1 cellular context compared by ENCODE assay signal in genomic region chr20:14991023-14991422, GRCh38.
TF ChIP-seq lines count a peak whose summit lies in the region.

No MANE protein-coding gene starts in this region.

TF ChIP-seq in HepG2, 621 proteins besides CTCF, POLR2A, EP300 and RAD21 (continued from another document and continues in another):
- TF ChIP-seq KLF11 (CRISPR knock-in tag; IDR thresholded peaks at IDR 0.05) (no peak), SOX5 (CRISPR knock-in tag; IDR thresholded peaks at IDR 0.05; ENCODE audit: borderline replicate concordance) (peak; percentile 86; the same call in 1 of the 2 replicates), SAFB2 (CRISPR knock-in tag; IDR thresholded peaks at IDR 0.05; ENCODE audit: borderline replicate concordance, low read depth) (no peak), POGK (CRISPR knock-in tag; conservative IDR thresholded peaks at IDR 0.05) (peak; percentile 79), ZFP90 (CRISPR knock-in tag; IDR thresholded peaks at IDR 0.05; ENCODE audit: borderline replicate concordance) (no peak), KDM5B (CRISPR knock-in tag; IDR thresholded peaks at IDR 0.05; ENCODE audit: borderline replicate concordance) (no peak), CBX5 (CRISPR knock-in tag; IDR thresholded peaks at IDR 0.05; ENCODE audit: borderline replicate concordance) (peak; percentile 75; the same call in 1 of the 2 replicates), NFIB (CRISPR knock-in tag; IDR thresholded peaks at IDR 0.05; ENCODE audit: borderline replicate concordance) (no peak), ARID3A (IDR thresholded peaks at IDR 0.05; ENCODE audit: low read depth, low read length) (peak; percentile 87), ZSCAN9 (CRISPR knock-in tag; IDR thresholded peaks at IDR 0.05; ENCODE audit: borderline replicate concordance) (peak; percentile 44; the same call in 1 of the 2 replicates), ZNF577 (CRISPR knock-in tag; IDR thresholded peaks at IDR 0.05; ENCODE audit: borderline replicate concordance, low read depth) (no peak), ZNF768 (CRISPR knock-in tag; IDR thresholded peaks at IDR 0.05) (no peak), NPAS2 (CRISPR knock-in tag; IDR thresholded peaks at IDR 0.05; ENCODE audit: borderline replicate concordance) (no peak), ZNF230 (CRISPR knock-in tag; IDR thresholded peaks at IDR 0.05) (no peak), MAZ (IDR thresholded peaks at IDR 0.05; ENCODE audit: borderline replicate concordance, low read depth, low read length) (no peak), MAZ (CRISPR knock-in tag; IDR thresholded peaks at IDR 0.05; ENCODE audit: low read depth) (no peak), KMT2B (CRISPR knock-in tag; IDR thresholded peaks at IDR 0.05) (no peak), ZNF839 (CRISPR knock-in tag; IDR thresholded peaks at IDR 0.05; ENCODE audit: borderline replicate concordance) (no peak), CCDC6 (CRISPR knock-in tag; IDR thresholded peaks at IDR 0.05) (no peak), RARA (CRISPR knock-in tag; IDR thresholded peaks at IDR 0.05) (peak; percentile 81), ZNF775 (CRISPR knock-in tag; IDR thresholded peaks at IDR 0.05; ENCODE audit: borderline replicate concordance) (no peak), GABPA (IDR thresholded peaks at IDR 0.05; ENCODE audit: low read depth, low read length) (no peak), GABPA (CRISPR knock-in tag; IDR thresholded peaks at IDR 0.05; ENCODE audit: low read depth) (no peak; the same call in 1 of the 2 replicates), FLYWCH1 (CRISPR knock-in tag; IDR thresholded peaks at IDR 0.05) (no peak), NCOA5 (CRISPR knock-in tag; IDR thresholded peaks at IDR 0.05) (no peak), ZNF776 (CRISPR knock-in tag; IDR thresholded peaks at IDR 0.05) (no peak), ZHX2 (IDR thresholded peaks at IDR 0.05; ENCODE audit: low read depth) (no peak), ZHX2 (CRISPR knock-in tag; IDR thresholded peaks at IDR 0.05; ENCODE audit: borderline replicate concordance) (no peak), PBX3 (CRISPR knock-in tag; IDR thresholded peaks at IDR 0.05; ENCODE audit: borderline replicate concordance) (no peak), ZEB1 (IDR thresholded peaks at IDR 0.05; ENCODE audit: insufficient replicate concordance, low read depth) (no peak), MZF1 (CRISPR knock-in tag; IDR thresholded peaks at IDR 0.05; ENCODE audit: borderline replicate concordance) (no peak), ZNF878 (CRISPR knock-in tag; IDR thresholded peaks at IDR 0.05) (peak; percentile 54; the same call in 1 of the 2 replicates), NR0B2 (CRISPR knock-in tag; IDR thresholded peaks at IDR 0.05) (no peak), HDAC1 (CRISPR knock-in tag; IDR thresholded peaks at IDR 0.05) (peak; percentile 75), SRSF1 (optimal IDR thresholded peaks at IDR 0.05; ENCODE audit: low read depth, low read length) (no peak), ZNF33B (CRISPR knock-in tag; IDR thresholded peaks at IDR 0.05) (no peak), HIVEP1 (CRISPR knock-in tag; IDR thresholded peaks at IDR 0.05) (no peak), ZSCAN30 (CRISPR knock-in tag; IDR thresholded peaks at IDR 0.05) (no peak), XRCC5 (optimal IDR thresholded peaks at IDR 0.05; ENCODE audit: low read length) (no peak), MLXIP (CRISPR knock-in tag; IDR thresholded peaks at IDR 0.05; ENCODE audit: borderline replicate concordance) (no peak), ZNF143 (CRISPR knock-in tag; IDR thresholded peaks at IDR 0.05) (no peak), ZNF569 (CRISPR knock-in tag; IDR thresholded peaks at IDR 0.05; ENCODE audit: borderline replicate concordance) (no peak), SIN3A (IDR thresholded peaks at IDR 0.05; ENCODE audit: borderline replicate concordance, low read depth, low read length) (no peak)
